In the genomic region with DNA sequence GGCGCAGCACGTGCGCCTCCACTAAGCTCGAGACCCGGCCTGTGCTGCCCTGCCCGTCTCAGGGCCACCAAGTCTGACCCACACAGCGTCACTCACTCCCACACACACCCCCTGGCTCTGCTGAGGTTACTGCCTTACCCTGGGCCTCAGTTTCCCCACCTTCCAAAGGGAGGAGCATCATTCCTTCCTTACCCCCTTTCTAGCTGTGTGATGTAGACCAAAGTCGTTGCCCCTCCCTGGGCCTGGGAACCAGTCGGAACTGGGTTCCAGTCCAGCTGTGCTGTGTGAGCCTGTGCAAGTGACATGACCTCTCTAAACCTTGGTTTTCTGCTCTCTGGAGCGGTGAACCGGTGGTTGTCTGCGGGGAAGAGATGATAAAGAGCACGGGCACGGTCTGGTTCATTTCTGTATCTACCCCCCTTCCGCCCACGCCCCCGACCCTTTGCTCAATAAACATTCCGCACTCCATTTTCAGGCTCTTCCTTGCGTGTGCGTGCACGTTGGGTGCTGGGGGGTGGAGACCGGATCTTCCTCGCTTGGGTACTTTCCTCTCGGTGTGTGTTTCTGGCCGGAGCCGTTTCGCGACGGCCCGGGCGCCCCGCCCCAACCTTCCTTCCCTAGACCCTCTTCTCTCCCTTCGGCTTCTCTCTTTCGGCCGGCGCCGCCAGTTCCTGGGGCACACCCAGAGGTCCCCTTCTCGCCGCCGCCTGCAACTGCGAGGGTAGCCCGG, we compare ENCODE assay signal across 1 cellular context.
TF ChIP-seq lines count a peak whose summit lies in the region.

A gene with protein sequence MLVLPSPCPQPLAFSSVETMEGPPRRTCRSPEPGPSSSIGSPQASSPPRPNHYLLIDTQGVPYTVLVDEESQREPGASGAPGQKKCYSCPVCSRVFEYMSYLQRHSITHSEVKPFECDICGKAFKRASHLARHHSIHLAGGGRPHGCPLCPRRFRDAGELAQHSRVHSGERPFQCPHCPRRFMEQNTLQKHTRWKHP (plus strand): TSS at position 647 of the 730 bp plus-strand sequence. CDS start 923 bp downstream, outside the sequence.

TF ChIP-seq in K562, 482 proteins besides CTCF, POLR2A, EP300 and RAD21 (continued from another document):
- TF ChIP-seq, protein P1, sequence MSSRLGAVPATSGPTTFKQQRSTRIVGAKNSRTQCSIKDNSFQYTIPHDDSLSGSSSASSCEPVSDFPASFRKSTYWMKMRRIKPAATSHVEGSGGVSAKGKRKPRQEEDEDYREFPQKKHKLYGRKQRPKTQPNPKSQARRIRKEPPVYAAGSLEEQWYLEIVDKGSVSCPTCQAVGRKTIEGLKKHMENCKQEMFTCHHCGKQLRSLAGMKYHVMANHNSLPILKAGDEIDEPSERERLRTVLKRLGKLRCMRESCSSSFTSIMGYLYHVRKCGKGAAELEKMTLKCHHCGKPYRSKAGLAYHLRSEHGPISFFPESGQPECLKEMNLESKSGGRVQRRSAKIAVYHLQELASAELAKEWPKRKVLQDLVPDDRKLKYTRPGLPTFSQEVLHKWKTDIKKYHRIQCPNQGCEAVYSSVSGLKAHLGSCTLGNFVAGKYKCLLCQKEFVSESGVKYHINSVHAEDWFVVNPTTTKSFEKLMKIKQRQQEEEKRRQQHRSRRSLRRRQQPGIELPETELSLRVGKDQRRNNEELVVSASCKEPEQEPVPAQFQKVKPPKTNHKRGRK (tag; IDR thresholded peaks at IDR 0.05) = no peak
- TF ChIP-seq POLR2B (IDR thresholded peaks at IDR 0.05; ENCODE audit: low read depth, partially characterized antibody) = peak; percentile 63
- TF ChIP-seq, protein P2, sequence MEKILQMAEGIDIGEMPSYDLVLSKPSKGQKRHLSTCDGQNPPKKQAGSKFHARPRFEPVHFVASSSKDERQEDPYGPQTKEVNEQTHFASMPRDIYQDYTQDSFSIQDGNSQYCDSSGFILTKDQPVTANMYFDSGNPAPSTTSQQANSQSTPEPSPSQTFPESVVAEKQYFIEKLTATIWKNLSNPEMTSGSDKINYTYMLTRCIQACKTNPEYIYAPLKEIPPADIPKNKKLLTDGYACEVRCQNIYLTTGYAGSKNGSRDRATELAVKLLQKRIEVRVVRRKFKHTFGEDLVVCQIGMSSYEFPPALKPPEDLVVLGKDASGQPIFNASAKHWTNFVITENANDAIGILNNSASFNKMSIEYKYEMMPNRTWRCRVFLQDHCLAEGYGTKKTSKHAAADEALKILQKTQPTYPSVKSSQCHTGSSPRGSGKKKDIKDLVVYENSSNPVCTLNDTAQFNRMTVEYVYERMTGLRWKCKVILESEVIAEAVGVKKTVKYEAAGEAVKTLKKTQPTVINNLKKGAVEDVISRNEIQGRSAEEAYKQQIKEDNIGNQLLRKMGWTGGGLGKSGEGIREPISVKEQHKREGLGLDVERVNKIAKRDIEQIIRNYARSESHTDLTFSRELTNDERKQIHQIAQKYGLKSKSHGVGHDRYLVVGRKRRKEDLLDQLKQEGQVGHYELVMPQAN (IDR thresholded peaks at IDR 0.05; ENCODE audit: borderline replicate concordance) = peak; percentile 66; the same call in 1 of the 2 replicates
- TF ChIP-seq RCOR1 (IDR thresholded peaks at IDR 0.05; ENCODE audit: borderline replicate concordance in 1 of 2, low read depth in 2 of 2, low read length in 2 of 2) = peak in 1 of 2 experiments; percentile 17; a peak in 2 of 4 replicates
- no peak for TF ChIP-seq ZFP1 (CRISPR knock-in tag; IDR thresholded peaks at IDR 0.05)
- TF ChIP-seq FIP1L1 (IDR thresholded peaks at IDR 0.05; ENCODE audit: low read depth, low read length, poor library complexity, severe bottlenecking) = peak; percentile 79
- no peak for TF ChIP-seq NR3C1 (CRISPR knock-in tag; IDR thresholded peaks at IDR 0.05)
- TF ChIP-seq, protein P3, sequence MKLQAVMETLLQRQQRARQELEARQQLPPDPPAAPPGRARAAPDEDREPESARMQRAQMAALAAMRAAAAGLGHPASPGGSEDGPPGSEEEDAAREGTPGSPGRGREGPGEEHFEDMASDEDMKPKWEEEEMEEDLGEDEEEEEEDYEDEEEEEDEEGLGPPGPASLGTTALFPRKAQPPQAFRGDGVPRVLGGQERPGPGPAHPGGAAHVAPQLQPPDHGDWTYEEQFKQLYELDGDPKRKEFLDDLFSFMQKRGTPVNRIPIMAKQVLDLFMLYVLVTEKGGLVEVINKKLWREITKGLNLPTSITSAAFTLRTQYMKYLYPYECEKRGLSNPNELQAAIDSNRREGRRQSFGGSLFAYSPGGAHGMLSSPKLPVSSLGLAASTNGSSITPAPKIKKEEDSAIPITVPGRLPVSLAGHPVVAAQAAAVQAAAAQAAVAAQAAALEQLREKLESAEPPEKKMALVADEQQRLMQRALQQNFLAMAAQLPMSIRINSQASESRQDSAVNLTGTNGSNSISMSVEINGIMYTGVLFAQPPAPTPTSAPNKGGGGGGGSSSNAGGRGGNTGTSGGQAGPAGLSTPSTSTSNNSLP (IDR thresholded peaks at IDR 0.05; ENCODE audit: borderline replicate concordance, low read depth, low read length) = no peak
- TF ChIP-seq FOSL1 (tag; conservative IDR thresholded peaks at IDR 0.05) = no peak
- TF ChIP-seq, protein P4, sequence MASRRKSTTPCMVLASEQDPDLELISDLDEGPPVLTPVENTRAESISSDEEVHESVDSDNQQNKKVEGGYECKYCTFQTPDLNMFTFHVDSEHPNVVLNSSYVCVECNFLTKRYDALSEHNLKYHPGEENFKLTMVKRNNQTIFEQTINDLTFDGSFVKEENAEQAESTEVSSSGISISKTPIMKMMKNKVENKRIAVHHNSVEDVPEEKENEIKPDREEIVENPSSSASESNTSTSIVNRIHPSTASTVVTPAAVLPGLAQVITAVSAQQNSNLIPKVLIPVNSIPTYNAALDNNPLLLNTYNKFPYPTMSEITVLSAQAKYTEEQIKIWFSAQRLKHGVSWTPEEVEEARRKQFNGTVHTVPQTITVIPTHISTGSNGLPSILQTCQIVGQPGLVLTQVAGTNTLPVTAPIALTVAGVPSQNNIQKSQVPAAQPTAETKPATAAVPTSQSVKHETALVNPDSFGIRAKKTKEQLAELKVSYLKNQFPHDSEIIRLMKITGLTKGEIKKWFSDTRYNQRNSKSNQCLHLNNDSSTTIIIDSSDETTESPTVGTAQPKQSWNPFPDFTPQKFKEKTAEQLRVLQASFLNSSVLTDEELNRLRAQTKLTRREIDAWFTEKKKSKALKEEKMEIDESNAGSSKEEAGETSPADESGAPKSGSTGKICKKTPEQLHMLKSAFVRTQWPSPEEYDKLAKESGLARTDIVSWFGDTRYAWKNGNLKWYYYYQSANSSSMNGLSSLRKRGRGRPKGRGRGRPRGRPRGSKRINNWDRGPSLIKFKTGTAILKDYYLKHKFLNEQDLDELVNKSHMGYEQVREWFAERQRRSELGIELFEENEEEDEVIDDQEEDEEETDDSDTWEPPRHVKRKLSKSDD (conservative IDR thresholded peaks at IDR 0.05; ENCODE audit: low read length) = no peak
